ENCODE assay signal across 22 cellular contexts in the genomic region with DNA sequence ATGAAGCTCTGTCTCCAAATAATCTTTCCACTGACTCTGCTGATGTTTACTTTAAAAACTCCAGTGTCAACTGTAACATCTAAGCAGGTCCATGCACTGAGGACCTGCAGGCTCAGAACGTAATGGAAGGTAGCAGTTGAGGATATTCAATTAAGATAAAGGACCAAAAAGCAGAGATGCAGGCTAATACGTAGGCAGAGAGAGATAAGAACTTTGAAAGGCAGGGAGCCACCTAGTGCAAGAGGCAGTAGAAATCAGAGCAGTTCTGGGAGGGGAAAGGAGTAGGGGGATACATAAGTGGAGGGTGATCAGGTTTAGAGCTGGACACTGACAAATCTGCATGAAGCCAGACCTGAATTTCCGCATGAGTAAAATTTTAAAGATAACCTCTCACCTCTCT.
"Had no signal": no experiment of that assay in that cellular context is flagged by ENCODE, and none has a peak within 500 bp of the region (broad histone marks: within the 10 kb centered on the region; RNA-seq: fewer than 3 reads in every experiment).

No MANE protein-coding gene starts in this region.

- H3K4me1 Mint-ChIP-seq: activated B cell treated with CpG ODN at 0.5 μM for 24 hours; activated CD4-positive, alpha-beta memory T cell treated with anti-CD3 and anti-CD28 coated beads, Interleukin-2, amount 10 ng/mL, durations not matched to agents 7 days and 5 days; activated naive CD8-positive, alpha-beta T cell treated with anti-CD3 and anti-CD28 coated beads, Interleukin-2, amount 50 U/mL, for 24 hours had no signal

- H3K4me1 ChIP-seq: gastroesophageal sphincter, pancreas, thyroid gland had no signal

- ATAC-seq: activated naive CD8-positive, alpha-beta T cell treated with anti-CD3 and anti-CD28 coated beads, Interleukin-2, amount 50 U/mL, for 24 hours; gastroesophageal sphincter; left ventricle myocardium superior; natural killer cell treated with Interleukin-12 subunit alpha and Interleukin-12 subunit beta and Interleukin-15 and Interleukin-18, amount 100 ng/mL, for 72 hours; pancreas; right cardiac atrium had no signal

- H3K27ac ChIP-seq: epithelial cell of prostate, gastroesophageal sphincter, pancreas, thyroid gland had no signal

- H3K27ac Mint-ChIP-seq: activated B cell treated with CpG ODN at 0.5 μM for 24 hours; activated CD4-positive, alpha-beta memory T cell treated with anti-CD3 and anti-CD28 coated beads, Interleukin-2, amount 10 ng/mL, durations not matched to agents 7 days and 5 days; activated naive CD8-positive, alpha-beta T cell treated with anti-CD3 and anti-CD28 coated beads, Interleukin-2, amount 50 U/mL, for 24 hours; natural killer cell treated with Interleukin-12 subunit alpha and Interleukin-12 subunit beta and Interleukin-15 and Interleukin-18, amount 100 ng/mL, for 72 hours; stimulated activated naive CD8-positive, alpha-beta T cell treated with anti-CD3 and anti-CD28 coated beads, Interleukin-15, Interleukin-2, amounts not matched to agents 100 ng/mL and 50 ng/mL, for 24 hours had no signal

- DNase-seq: activated B cell treated with CpG ODN at 0.5 μM for 24 hours; activated CD4-positive, alpha-beta memory T cell treated with anti-CD3 and anti-CD28 coated beads, Interleukin-2, amount 10 ng/mL, durations not matched to agents 7 days and 5 days; activated CD4-positive, alpha-beta T cell treated with anti-CD3 and anti-CD28 coated beads for 48 hours; activated gamma-delta T cell; activated naive CD4-positive, alpha-beta T cell treated with anti-CD3 and anti-CD28 coated beads, Interleukin-2, amount 50 U/mL, for 16 hours; activated naive CD8-positive, alpha-beta T cell treated with anti-CD3 and anti-CD28 coated beads, Interleukin-2, amount 50 U/mL, for 24 hours; head of caudate nucleus; kidney glomerular epithelial cell; left ventricle myocardium superior; mammary epithelial cell; midbrain; pancreas; stimulated activated CD4-positive, alpha-beta T cell treated with anti-CD3 and anti-CD28 coated beads, Interleukin-12 subunit alpha, Interleukin-12 subunit beta, amount 100 ng/mL, for 4 hours; stimulated activated CD4-positive, alpha-beta T cell treated with anti-CD3 and anti-CD28 coated beads, Interleukin-4, amount 100 ng/mL, for 4 hours; substantia nigra; T-helper 9 cell; thyroid gland had no signal

- H3K27me3 Mint-ChIP-seq: activated B cell treated with CpG ODN at 0.5 μM for 24 hours; activated CD4-positive, alpha-beta memory T cell treated with anti-CD3 and anti-CD28 coated beads, Interleukin-2, amount 10 ng/mL, durations not matched to agents 7 days and 5 days; activated naive CD8-positive, alpha-beta T cell treated with anti-CD3 and anti-CD28 coated beads, Interleukin-2, amount 50 U/mL, for 24 hours; natural killer cell treated with Interleukin-12 subunit alpha and Interleukin-12 subunit beta and Interleukin-15 and Interleukin-18, amount 100 ng/mL, for 72 hours; stimulated activated naive CD8-positive, alpha-beta T cell treated with anti-CD3 and anti-CD28 coated beads, Interleukin-15, Interleukin-2, amounts not matched to agents 100 ng/mL and 50 ng/mL, for 24 hours had no signal

- H3K9me3 ChIP-seq: gastroesophageal sphincter, pancreas, thyroid gland had no signal

- H3K4me3 ChIP-seq: gastroesophageal sphincter, pancreas, thyroid gland had no signal

- H3K27me3 ChIP-seq: gastroesophageal sphincter, pancreas, thyroid gland had no signal

- H3K4me3 Mint-ChIP-seq: activated B cell treated with CpG ODN at 0.5 μM for 24 hours; activated CD4-positive, alpha-beta memory T cell treated with anti-CD3 and anti-CD28 coated beads, Interleukin-2, amount 10 ng/mL, durations not matched to agents 7 days and 5 days; activated naive CD8-positive, alpha-beta T cell treated with anti-CD3 and anti-CD28 coated beads, Interleukin-2, amount 50 U/mL, for 24 hours; natural killer cell treated with Interleukin-12 subunit alpha and Interleukin-12 subunit beta and Interleukin-15 and Interleukin-18, amount 100 ng/mL, for 72 hours; stimulated activated naive CD8-positive, alpha-beta T cell treated with anti-CD3 and anti-CD28 coated beads, Interleukin-15, Interleukin-2, amounts not matched to agents 100 ng/mL and 50 ng/mL, for 24 hours had no signal

- H3K36me3 ChIP-seq: gastroesophageal sphincter, pancreas, thyroid gland had no signal
